ENCODE assay signal across 8 cellular contexts in genomic region chr2:43269074-43269572, GRCh38. TPM values are rescaled to one million over a fixed set of nuclear protein-coding genes. Genes with fewer than 3 reads are reported as not detected.
A peak's percentile ranks its signal among the peaks of the same experiment; 100 is the strongest.
DNase-seq lines count a peak whose midpoint lies in the region; ATAC-seq lines count a peak whose summit lies in the region.

No MANE protein-coding gene starts in this region.

- no peak for ATAC-seq in GM21390 (IDR thresholded peaks at IDR 0.05; ENCODE audit: unreplicated experiment)

- peak overlapping the region; percentile 54 for H3K4me3 ChIP-seq in skeletal muscle satellite cell (ENCODE audit: low read length)

- 59 to 77% (median 60%) methylated on average over 14 of the region's 14 CpGs for WGBS in adipose tissue, 3 donors

- H3K4me2 ChIP-seq in skeletal muscle satellite cell (ENCODE audit: low read length): peak overlapping the region; percentile 77

- peak overlapping the region; percentile 92 for H3K27ac ChIP-seq in adipose tissue (ENCODE audit: low read depth, low read length)

- POLR2A ChIA-PET in activated CD4-positive, alpha-beta memory T cell treated with anti-CD3 and anti-CD28 coated beads for 36 hours (lab: Charles Lee): no interaction called here

- peak; percentile 45 for DNase-seq in HPDE6-E6E7 (ENCODE audit: extremely low spot score)
- peak; percentile 92 for DNase-seq in hepatic stellate cell (ENCODE audit: low spot score)
- DNase-seq in NCI-H1694 treated with DMSO at 0.1 percent for 48 hours (lab: John Stamatoyannopoulos, UW): no peak
- DNase-seq in activated CD4-positive, alpha-beta memory T cell treated with anti-CD3 and anti-CD28 coated beads for 36 hours: no peak
- no peak for DNase-seq in activated CD4-positive, alpha-beta T cell treated with anti-CD3 and anti-CD28 coated beads, Interleukin-2, amount 50 U/mL, for 1 hour

- no peak overlapping the region for H3K4me3 Mint-ChIP-seq in activated CD4-positive, alpha-beta memory T cell treated with anti-CD3 and anti-CD28 coated beads for 36 hours

- H3K9me3 Mint-ChIP-seq in activated CD4-positive, alpha-beta memory T cell treated with anti-CD3 and anti-CD28 coated beads for 36 hours: no peaks in the 10 kb centered on the region

- H3K36me3 ChIP-seq in skeletal muscle satellite cell (ENCODE audit: insufficient read depth, low read length): no peaks in the 10 kb centered on the region

- CTCF ChIA-PET in activated CD4-positive, alpha-beta memory T cell treated with anti-CD3 and anti-CD28 coated beads for 36 hours (lab: Charles Lee): no interaction called here

- H3K9ac ChIP-seq in skeletal muscle satellite cell (ENCODE audit: low read depth, low read length): peak overlapping the region; percentile 75

- H3K27ac Mint-ChIP-seq in activated CD4-positive, alpha-beta memory T cell treated with anti-CD3 and anti-CD28 coated beads for 36 hours: no peak overlapping the region

- peaks cover 8% of the 10 kb centered on the region for H3K36me3 Mint-ChIP-seq in activated CD4-positive, alpha-beta memory T cell treated with anti-CD3 and anti-CD28 coated beads for 36 hours

- H3K9me3 ChIP-seq in skeletal muscle satellite cell (replicated peaks; ENCODE audit: low read length): no peaks in the 10 kb centered on the region

- no peaks in the 10 kb centered on the region for H3K27me3 Mint-ChIP-seq in activated CD4-positive, alpha-beta memory T cell treated with anti-CD3 and anti-CD28 coated beads for 36 hours

- no peaks in the 10 kb centered on the region for H3K27me3 ChIP-seq in skeletal muscle satellite cell (ENCODE audit: control insufficient read depth, insufficient read depth, low read length)

- intact Hi-C loops in activated CD4-positive, alpha-beta memory T cell treated with anti-CD3 and anti-CD28 coated beads for 36 hours (cut with micrococcal nuclease): loop anchor here (1.0 kb wide), 1 partner anchor 39 kb away; no protein-coding TSS in a partner anchor

- peaks cover 18% of the 10 kb centered on the region for H3K4me1 Mint-ChIP-seq in activated CD4-positive, alpha-beta memory T cell treated with anti-CD3 and anti-CD28 coated beads for 36 hours (ENCODE audit: low read depth)

- peaks cover 39% of the 10 kb centered on the region for H3K4me1 ChIP-seq in skeletal muscle satellite cell (ENCODE audit: control insufficient read depth, insufficient read depth, low read length)

RNA-seq across cellular contexts. Expression of gene ZFP36L2, which starts 42.7 kb away (rescaled TPM):
- 100 to 1,000 TPM in 2 of 3 donors, 10 to 100 TPM in 1; 44.6 to 165 (median 125) TPM for polyA plus RNA-seq in adipose tissue
- total RNA-seq in skeletal muscle satellite cell (2012; rRNA removed): 8.3 and 10.9 TPM in 2 replicates
- total RNA-seq in activated CD4-positive, alpha-beta memory T cell treated with anti-CD3 and anti-CD28 coated beads for 36 hours: 10 to 100 TPM; 78.4 to 79.8 TPM

Comparison
In these comparisons a context has a peak if more than half of its experiments do, and no peak if none do; other contexts are left out.
1. DNase-seq: peak in HPDE6-E6E7 (single experiment) and hepatic stellate cell (single experiment); none in NCI-H1694 treated with DMSO at 0.1 percent for 48 hours (single experiment), activated CD4-positive, alpha-beta memory T cell treated with anti-CD3 and anti-CD28 coated beads for 36 hours (single experiment) and activated CD4-positive, alpha-beta T cell treated with anti-CD3 and anti-CD28 coated beads, Interleukin-2, amount 50 U/mL, for 1 hour (single experiment).